ENCODE assay signal across 8 cellular contexts in the genomic region with DNA sequence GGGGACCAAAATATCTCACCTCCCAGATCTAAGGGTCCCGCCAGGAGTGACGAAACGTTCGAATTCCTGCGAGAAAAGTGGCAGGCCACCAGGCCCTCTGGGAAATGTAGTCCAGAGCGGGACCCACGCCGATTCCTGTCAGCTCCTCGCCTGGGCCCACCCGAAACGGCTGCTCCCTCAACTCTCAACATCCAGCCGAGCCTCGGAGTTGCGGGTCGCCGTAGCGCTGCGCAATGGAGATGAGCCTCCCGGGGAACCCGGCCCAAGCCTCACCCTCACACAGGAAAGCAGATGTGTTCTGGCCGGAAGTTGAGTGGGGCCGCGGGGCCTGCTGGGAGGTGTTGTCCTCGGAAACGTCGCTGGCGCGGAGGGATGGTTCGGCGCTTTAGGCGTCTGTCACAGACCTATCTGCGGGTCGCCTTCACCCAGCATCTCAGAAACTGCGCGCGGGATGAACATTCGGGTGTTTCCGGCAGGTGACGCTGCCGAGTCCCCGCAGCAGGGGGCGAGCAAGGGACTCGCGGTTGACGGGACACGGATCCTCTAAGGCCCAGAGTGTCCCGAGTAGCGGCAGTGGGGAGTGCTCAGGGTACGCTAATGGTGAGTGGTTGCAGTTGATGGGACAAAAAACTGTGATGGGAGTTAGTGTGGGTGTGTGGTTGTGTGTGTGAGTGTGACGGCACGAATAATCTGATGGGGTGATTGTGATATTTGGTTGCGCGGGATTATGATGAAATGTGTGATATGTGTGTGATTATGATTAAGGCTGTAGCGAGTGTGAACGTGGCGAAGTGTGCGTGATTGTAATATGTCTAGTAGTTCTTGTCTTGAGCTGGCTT. TPM values are rescaled to one million over a fixed set of nuclear protein-coding genes. Genes with fewer than 3 reads are reported as not detected.
DNase-seq lines count a peak whose midpoint lies in the region; ATAC-seq and TF ChIP-seq lines count a peak whose summit lies in the region.

A gene (plus strand): TSS at position 341 of the 839 bp plus-strand sequence. CDS start 6,439 bp downstream, outside the sequence.
A gene (minus strand): TSS at position 300 of the 839 bp plus-strand sequence. CDS start 1,124 bp downstream, outside the sequence.

- peak; percentile 97 for ATAC-seq in GM19351 (IDR thresholded peaks at IDR 0.05; ENCODE audit: unreplicated experiment)
- ATAC-seq in HG03565 (IDR thresholded peaks at IDR 0.05; ENCODE audit: unreplicated experiment) = peak; percentile 79
- ATAC-seq in activated T-helper 17 cell treated with anti-CD3 and anti-CD28 coated beads, Interleukin-2, amount 50 U/mL, for 72 hours (replicated peaks) = peak; percentile 97
- peak; percentile 95 for ATAC-seq in naive B cell (ENCODE audit: low read depth in 2 of 2)

- no peaks in the 10 kb centered on the region for H4K20me1 ChIP-seq in fibroblast of lung (ENCODE audit: control insufficient read depth, extremely low read depth, insufficient read depth, low read length)

- H3K4me3 Mint-ChIP-seq in activated T-helper 17 cell treated with anti-CD3 and anti-CD28 coated beads, Interleukin-2, amount 50 U/mL, for 72 hours = peak within 1 kb of the TSS; percentile 89
- peak within 1 kb of the TSS; percentile 84 to 96 (median 94) for H3K4me3 Mint-ChIP-seq in naive B cell

- no peaks in the 10 kb centered on the region for H3K27me3 Mint-ChIP-seq in activated T-helper 17 cell treated with anti-CD3 and anti-CD28 coated beads, Interleukin-2, amount 50 U/mL, for 72 hours
- H3K27me3 Mint-ChIP-seq in naive B cell = no peaks in the 10 kb centered on the region

- H3K4me3 ChIP-seq in fibroblast of lung (replicated peaks in 1 of 4; ENCODE audit: control extremely low read depth in 1 of 4, insufficient read depth in 1 of 4, low read depth in 3 of 4, low read length in 4 of 4) = peak within 1 kb of the TSS; percentile 55 to 99 (median 80)

- no peaks in the 10 kb centered on the region for H3K27me3 ChIP-seq in fibroblast of lung (ENCODE audit: control insufficient read depth, insufficient read depth, low read length)

- peak within 1 kb of the TSS; percentile 98 for H3K9ac ChIP-seq in fibroblast of lung (ENCODE audit: insufficient read depth, low read length)

- H3K27ac ChIP-seq in C4-2B (peak within 1 kb of the TSS; percentile 82), fibroblast of lung (ENCODE audit: insufficient read depth, low read length) (peak within 1 kb of the TSS; percentile 97)

- DNase-seq in OCI-M1 (lab: John Stamatoyannopoulos, UW) (peak; percentile 99), fibroblast of lung (ENCODE audit: low read depth in 2 of 2) (peak; percentile 88 to 90), naive B cell (peak; percentile 92)
- peak; percentile 80 to 87 for DNase-seq in stimulated activated CD8-positive, alpha-beta memory T cell treated with anti-CD3 and anti-CD28 coated beads, Interleukin-7, amount 100 ng/mL, for 48 hours (ENCODE audit: extremely low read depth in 1 of 2, low read depth in 1 of 2)

- H2AFZ ChIP-seq in fibroblast of lung (ENCODE audit: low read length) = peak within 1 kb of the TSS; percentile 95

- H3K4me1 ChIP-seq in fibroblast of lung (ENCODE audit: control insufficient read depth, extremely low read depth, insufficient read depth, low read length) = no peaks in the 10 kb centered on the region

- H3K9me3 ChIP-seq in fibroblast of lung (ENCODE audit: control insufficient read depth, insufficient read depth, low read depth, low read length) = no peaks in the 10 kb centered on the region

- peak within 1 kb of the TSS; percentile 82 for H3K4me2 ChIP-seq in fibroblast of lung (ENCODE audit: extremely low read depth, insufficient read depth, low read length)

- peaks cover 2% of the 10 kb centered on the region for H3K36me3 ChIP-seq in fibroblast of lung (ENCODE audit: control insufficient read depth, insufficient read depth, low read length)

- peak within 1 kb of the TSS; percentile 92 for H3K27ac Mint-ChIP-seq in activated T-helper 17 cell treated with anti-CD3 and anti-CD28 coated beads, Interleukin-2, amount 50 U/mL, for 72 hours
- H3K27ac Mint-ChIP-seq in naive B cell = peak within 1 kb of the TSS; percentile 80 to 99 (median 96)

- peaks cover 4% of the 10 kb centered on the region for H3K79me2 ChIP-seq in fibroblast of lung (ENCODE audit: control insufficient read depth, insufficient read depth, low read length)

- peaks cover 14% of the 10 kb centered on the region for H3K4me1 Mint-ChIP-seq in activated T-helper 17 cell treated with anti-CD3 and anti-CD28 coated beads, Interleukin-2, amount 50 U/mL, for 72 hours
- H3K4me1 Mint-ChIP-seq in naive B cell = peaks cover 19 to 28% (median 26%) of the 10 kb centered on the region in 3 donors

- peaks cover 81% of the 10 kb centered on the region for H3K36me3 Mint-ChIP-seq in activated T-helper 17 cell treated with anti-CD3 and anti-CD28 coated beads, Interleukin-2, amount 50 U/mL, for 72 hours (ENCODE audit: low read depth)
- H3K36me3 Mint-ChIP-seq in naive B cell = peaks cover 25 to 32% of the 10 kb centered on the region in 2 donors

- peaks cover 5% of the 10 kb centered on the region for H3K9me3 Mint-ChIP-seq in activated T-helper 17 cell treated with anti-CD3 and anti-CD28 coated beads, Interleukin-2, amount 50 U/mL, for 72 hours
- H3K9me3 Mint-ChIP-seq in naive B cell = peaks cover 0 to 24% (median 3%) of the 10 kb centered on the region in 7 donors

- TF ChIP-seq CTCF in C4-2B (conservative IDR thresholded peaks at IDR 0.05) (peak; percentile 79), fibroblast of lung (conservative IDR thresholded peaks at IDR 0.05 in 1 of 2, IDR thresholded peaks at IDR 0.05 in 1 of 2; ENCODE audit: low read depth in 1 of 2, low read length in 2 of 2) (peak; percentile 66 to 67)

RNA-seq across cellular contexts. Expression of the first gene that starts in this region (rescaled TPM):
- total RNA-seq in activated T-helper 17 cell treated with anti-CD3 and anti-CD28 coated beads, Interleukin-2, amount 50 U/mL, for 72 hours = 10 to 100 TPM in 1 of 2 donors, 1 to 10 TPM in 1; 6.7 to 10.1 TPM
- 20.8 and 33.2 TPM in 2 replicates for total RNA-seq in fibroblast of lung
- polyA plus RNA-seq in fibroblast of lung (6.0 and 9.0 TPM in 2 replicates), naive B cell (ENCODE audit: low read depth in 6 of 6) (10 to 100 TPM in 5 of 6 donors, 1 to 10 TPM in 1; 7.3 to 19.1 (median 13.0) TPM)
- polyA plus RNA-seq in fibroblast of lung (2012) = 5.0 and 6.7 TPM in 2 replicates
- 2.4 and 4.0 TPM in 2 replicates for polyA minus RNA-seq in fibroblast of lung (ENCODE audit: low replicate concordance)

RNA-seq across cellular contexts. Expression of the second gene that starts in this region (rescaled TPM):
- 1 to 10 TPM; 4.5 to 5.3 TPM for total RNA-seq in activated T-helper 17 cell treated with anti-CD3 and anti-CD28 coated beads, Interleukin-2, amount 50 U/mL, for 72 hours
- total RNA-seq in fibroblast of lung = 2.5 and 2.8 TPM in 2 replicates
- polyA plus RNA-seq in fibroblast of lung (2.2 and 2.3 TPM in 2 replicates), naive B cell (ENCODE audit: low read depth in 6 of 6) (1 to 10 TPM; 3.4 to 6.9 (median 5.0) TPM)
- 1.6 and 2.1 TPM in 2 replicates for polyA plus RNA-seq in fibroblast of lung (2012)
- polyA minus RNA-seq in fibroblast of lung (ENCODE audit: low replicate concordance) = 0.78 TPM in 1 of 2 replicates, not detected in the other

Comparison
In these comparisons a context has a peak if more than half of its experiments do, and no peak if none do; other contexts are left out.
1. Peak in every context shown above with its lines: DNase-seq, ATAC-seq, H3K4me3 ChIP-seq and H3K27ac ChIP-seq.